In the genomic region with DNA sequence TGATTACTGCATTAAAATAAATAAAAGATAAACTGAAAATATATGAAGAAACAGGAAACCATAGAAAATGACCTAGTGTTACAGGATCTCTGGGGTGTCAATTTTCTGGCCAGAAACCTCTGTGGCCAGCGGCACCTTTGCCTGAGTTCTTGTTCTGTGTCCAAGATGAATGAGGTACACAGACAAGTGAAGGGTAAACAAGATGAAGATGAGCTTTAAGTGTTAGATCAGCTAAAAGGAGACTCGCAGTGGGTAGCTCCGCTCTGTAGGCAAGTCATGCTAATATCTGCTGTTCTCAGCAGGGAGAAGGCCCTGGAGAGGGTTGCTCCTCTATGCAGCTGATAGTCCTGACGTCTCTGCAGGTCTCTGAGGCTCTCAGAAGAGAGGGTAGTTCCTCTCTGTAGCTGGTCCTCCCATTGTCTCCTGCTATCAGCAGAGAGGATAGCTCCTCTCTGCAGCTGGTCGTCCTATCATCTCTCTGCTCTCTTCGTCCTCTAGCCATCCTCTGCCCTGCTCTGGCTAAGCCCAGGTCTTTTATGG, we compare ENCODE assay signal across 1 cellular context.
A peak's percentile ranks its signal among the peaks of the same experiment; 100 is the strongest.
TF ChIP-seq lines count a peak whose summit lies in the region.

No MANE protein-coding gene starts in this region.

TF ChIP-seq in GM12878, 131 proteins besides CTCF, POLR2A, EP300 and RAD21:
- TF ChIP-seq SPI1 (IDR thresholded peaks at IDR 0.05; ENCODE audit: borderline replicate concordance, insufficient read depth, low read depth, low read length) (peak; percentile 26; the same call in 1 of the 2 replicates), MYC (IDR thresholded peaks at IDR 0.05; ENCODE audit: insufficient read depth, insufficient read length, insufficient replicate concordance, low read length, severe bottlenecking) (no peak)
